10 cellular contexts compared by ENCODE assay signal in the genomic region with DNA sequence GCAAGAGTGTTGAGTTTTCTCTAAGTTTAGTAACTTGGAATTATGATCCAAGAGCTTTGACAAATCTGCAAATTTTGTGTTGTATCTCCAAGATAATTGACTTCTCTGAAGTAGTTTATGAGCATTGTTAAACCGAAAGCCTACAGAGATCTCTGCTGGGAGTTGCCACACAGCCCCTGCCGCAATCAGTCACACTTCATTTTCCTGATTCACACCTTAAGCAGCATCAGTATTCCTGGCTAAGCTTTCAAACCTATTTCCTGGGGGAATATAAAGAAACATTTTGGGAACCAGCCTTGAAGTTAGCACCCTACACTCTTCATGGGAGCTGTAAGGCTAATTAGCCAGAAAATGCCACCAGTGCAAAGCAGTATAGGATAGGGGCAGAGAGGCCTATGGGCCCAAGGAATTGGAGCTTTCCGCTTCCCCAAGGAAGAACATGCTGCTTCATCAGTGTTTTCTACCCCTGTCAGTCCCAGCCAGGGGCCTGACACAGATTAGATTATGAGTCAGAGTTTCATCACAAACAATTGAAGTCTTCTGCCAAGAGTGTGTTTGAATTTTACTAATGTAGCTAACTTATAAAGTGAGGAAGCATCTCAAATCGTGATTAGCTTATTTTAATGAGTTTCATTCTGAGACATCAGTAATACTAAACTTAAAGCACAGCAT. TPM values are rescaled to one million over a fixed set of nuclear protein-coding genes. Genes with fewer than 3 reads are reported as not detected.
DNase-seq lines count a peak whose midpoint lies in the region; ATAC-seq, FAIRE-seq and TF ChIP-seq lines count a peak whose summit lies in the region.
"Had no signal": no experiment of that assay in that cellular context is flagged by ENCODE, and none has a peak within 500 bp of the region (broad histone marks: within the 10 kb centered on the region; RNA-seq: fewer than 3 reads in every experiment).

No MANE protein-coding gene starts in this region.

- no peaks in the 10 kb centered on the region for H3K9me3 ChIP-seq in parathyroid adenoma (ENCODE audit: control insufficient read depth, low read length)
- no peaks in the 10 kb centered on the region for H3K9me3 ChIP-seq in BE2C

- TF ChIP-seq CTCF in epithelial cell of esophagus (IDR thresholded peaks at IDR 0.05; ENCODE audit: insufficient read depth, low read depth, low read length, missing control alignments) (no peak), parathyroid adenoma (IDR thresholded peaks at IDR 0.05) (no peak), BE2C (IDR thresholded peaks at IDR 0.05; ENCODE audit: low read depth, low read length) (no peak)

- peak overlapping the region; percentile 45 for H3K27ac ChIP-seq in parathyroid adenoma

- peaks cover 7% of the 10 kb centered on the region for H3K4me1 ChIP-seq in parathyroid adenoma
- peaks cover 7% of the 10 kb centered on the region; the same call in 1 of the 2 replicates for H3K4me1 ChIP-seq in BE2C

- no peak overlapping the region for H3K4me2 ChIP-seq in parathyroid adenoma (ENCODE audit: low read length)

- no peak overlapping the region for H2AFZ ChIP-seq in parathyroid adenoma

- ATAC-seq in HG03025 (IDR thresholded peaks at IDR 0.05; ENCODE audit: low FRiP score, unreplicated experiment) (no peak), HG03354 (IDR thresholded peaks at IDR 0.05; ENCODE audit: poor library complexity, severe bottlenecking, unreplicated experiment) (no peak)

- H3K36me3 ChIP-seq in parathyroid adenoma (ENCODE audit: control insufficient read depth, insufficient read depth, low read length) (no peaks in the 10 kb centered on the region), BE2C (no peaks in the 10 kb centered on the region)

- H3K9ac ChIP-seq in parathyroid adenoma: no peak overlapping the region

- FAIRE-seq in RCC 7860 (lab: Jason Lieb, UNC): peak; percentile 63
- FAIRE-seq: endometrium had no signal

- H3K79me2 ChIP-seq in parathyroid adenoma: no peaks in the 10 kb centered on the region

- H3K27me3 ChIP-seq in parathyroid adenoma (ENCODE audit: control insufficient read depth, insufficient read depth, low read length) (no peaks in the 10 kb centered on the region), BE2C (no peaks in the 10 kb centered on the region)

- H3K4me3 ChIP-seq in epithelial cell of esophagus (ENCODE audit: low read length) (no peak overlapping the region), parathyroid adenoma (ENCODE audit: low read depth, low read length) (no peak overlapping the region), BE2C (ENCODE audit: low read depth, low read length) (no peak overlapping the region)

- DNase-seq in GM03348 (ENCODE audit: low spot score) (peak; percentile 64), RCC 7860 (ENCODE audit: low spot score) (peak; percentile 17), epithelial cell of esophagus (ENCODE audit: low read depth) (peak; percentile 81), BE2C (no peak), NK-92 (lab: John Stamatoyannopoulos, UW; ENCODE audit: unreplicated experiment) (no peak)
- DNase-seq: NCI-H187 had no signal

RNA-seq across cellular contexts. Expression of a gene that starts 23.2 kb away (rescaled TPM):
- 98.7 TPM for polyA plus RNA-seq in BE2C (2012; ENCODE audit: insufficient read depth, insufficient read length, low read depth)

RNA-seq across cellular contexts. Expression of a gene that starts 46.7 kb away (rescaled TPM):
- 65.0 TPM for polyA plus RNA-seq in BE2C (2012; ENCODE audit: insufficient read depth, insufficient read length, low read depth)

Comparison
In these comparisons a context has a peak if more than half of its experiments do, and no peak if none do; other contexts are left out.
1. DNase-seq: peak in GM03348 (single experiment), RCC 7860 (single experiment) and epithelial cell of esophagus (single experiment); none in BE2C (single experiment) and NK-92 (single experiment).